33 cellular contexts compared by ENCODE assay signal in the genomic region with DNA sequence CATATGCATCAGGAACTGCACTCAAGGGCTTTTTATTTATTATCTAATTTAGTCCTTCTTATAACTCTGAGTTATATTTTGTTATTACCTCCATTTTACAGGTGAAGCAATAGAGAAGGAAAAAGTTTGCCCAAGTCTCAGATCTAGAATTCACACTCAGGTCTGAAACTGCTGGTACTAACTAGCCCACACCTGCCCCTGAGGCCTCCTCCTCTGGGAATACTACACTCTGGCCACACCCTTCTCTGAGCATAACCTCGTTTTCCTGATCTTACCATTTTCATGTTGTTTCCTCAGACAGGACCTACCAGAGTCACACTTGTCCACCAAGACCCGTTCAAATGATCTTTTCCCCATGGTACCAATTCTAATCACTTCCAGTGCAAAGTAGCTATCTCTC.
"Had no signal": no experiment of that assay in that cellular context is flagged by ENCODE, and none has a peak within 500 bp of the region (broad histone marks: within the 10 kb centered on the region; RNA-seq: fewer than 3 reads in every experiment).

No MANE protein-coding gene starts in this region.

- H3K4me1 ChIP-seq: colonic mucosa had no signal

- DNase-seq: activated B cell treated with CpG ODN at 0.5 μM for 24 hours; activated CD4-positive, alpha-beta memory T cell treated with anti-CD3 and anti-CD28 coated beads for 36 hours; activated CD4-positive, alpha-beta T cell treated with anti-CD3 and anti-CD28 coated beads for 48 hours; activated CD8-positive, alpha-beta memory T cell treated with anti-CD3 and anti-CD28 coated beads, Interleukin-2, amount 10 ng/mL, durations not matched to agents 7 days and 5 days; activated CD8-positive, alpha-beta memory T cell treated with anti-CD3 and anti-CD28 coated beads, Interleukin-2, amount 50 U/mL, for 4 hours; activated CD8-positive, alpha-beta T cell treated with anti-CD3 and anti-CD28 coated beads, Interleukin-2, amount 10 ng/mL, durations not matched to agents 7 days and 5 days; activated effector memory CD4-positive, alpha-beta T cell treated with anti-CD3 and anti-CD28 coated beads, Interleukin-2, amount 50 U/mL, for 16 hours; activated naive CD4-positive, alpha-beta T cell treated with anti-CD3 and anti-CD28 coated beads, Interleukin-2, amount 50 U/mL, for 16 hours; activated T-cell treated with anti-CD3 and anti-CD28 coated beads, Interleukin-2, amount 50 U/mL, for 1 hour; activated T-cell treated with anti-CD3 and anti-CD28 coated beads, Interleukin-2, amount 50 U/mL, for 48 hours; amniotic stem cell; anterior cingulate cortex; brain microvascular endothelial cell; central memory CD4-positive, alpha-beta T cell; cerebellar nuclear complex; colonic mucosa; effector CD8-positive, alpha-beta T cell; foreskin fibroblast; head of caudate nucleus; hippocampal formation; T-helper 2 cell had no signal

- H3K27ac Mint-ChIP-seq: activated B cell treated with CpG ODN at 0.5 μM for 24 hours; activated CD4-positive, alpha-beta memory T cell treated with anti-CD3 and anti-CD28 coated beads for 36 hours; activated CD8-positive, alpha-beta memory T cell treated with anti-CD3 and anti-CD28 coated beads, Interleukin-2, amount 10 ng/mL, durations not matched to agents 7 days and 5 days; activated CD8-positive, alpha-beta T cell treated with anti-CD3 and anti-CD28 coated beads, Interleukin-2, amount 10 ng/mL, durations not matched to agents 7 days and 5 days; activated naive CD8-positive, alpha-beta T cell; activated T-helper 1 cell treated with anti-CD3 and anti-CD28 coated beads, Interleukin-12 subunit alpha, Interleukin-12 subunit beta, Interleukin-2, Interleukin-4 antibody, amounts not matched to agents 30 ng/mL and 10 ng/mL and 1 ng/mL, durations not matched to agents 14 hours and 24 hours and 36 hours; activated T-helper 2 cell treated with anti-CD3 and anti-CD28 coated beads, Interferon-gamma antibody, Interleukin-2, Interleukin-4, amounts not matched to agents 10 μg/mL and 5 μg/mL and 100 μg/mL, durations not matched to agents 14 hours and 24 hours and 36 hours had no signal

- ATAC-seq: activated CD4-positive, CD25-positive, alpha-beta regulatory T cell treated with anti-CD3 and anti-CD28 coated beads, Interleukin-2, amount 50 U/mL, for 24 hours; activated CD8-positive, alpha-beta memory T cell treated with anti-CD3 and anti-CD28 coated beads, Interleukin-2, amount 10 ng/mL, durations not matched to agents 7 days and 5 days; activated CD8-positive, alpha-beta T cell treated with anti-CD3 and anti-CD28 coated beads, Interleukin-2, amount 10 ng/mL, durations not matched to agents 7 days and 5 days; esophagus mucosa had no signal

- H3K4me3 ChIP-seq: cardiac muscle cell, colonic mucosa had no signal

- H3K27ac ChIP-seq: brain microvascular endothelial cell, cardiac muscle cell, colonic mucosa, VCaP had no signal

- H3K4me3 Mint-ChIP-seq: activated B cell treated with CpG ODN at 0.5 μM for 24 hours; activated CD4-positive, alpha-beta memory T cell treated with anti-CD3 and anti-CD28 coated beads for 36 hours; activated CD8-positive, alpha-beta memory T cell treated with anti-CD3 and anti-CD28 coated beads, Interleukin-2, amount 10 ng/mL, durations not matched to agents 7 days and 5 days; activated CD8-positive, alpha-beta T cell treated with anti-CD3 and anti-CD28 coated beads, Interleukin-2, amount 10 ng/mL, durations not matched to agents 7 days and 5 days; activated naive CD8-positive, alpha-beta T cell; activated T-helper 1 cell treated with anti-CD3 and anti-CD28 coated beads, Interleukin-12 subunit alpha, Interleukin-12 subunit beta, Interleukin-2, Interleukin-4 antibody, amounts not matched to agents 30 ng/mL and 10 ng/mL and 1 ng/mL, durations not matched to agents 14 hours and 24 hours and 36 hours had no signal

- H3K4me1 Mint-ChIP-seq: activated CD8-positive, alpha-beta memory T cell treated with anti-CD3 and anti-CD28 coated beads, Interleukin-2, amount 10 ng/mL, durations not matched to agents 7 days and 5 days had no signal

- FAIRE-seq: astrocyte, endometrium, endothelial cell of umbilical vein, frontal cortex, TTC549 had no signal

- H3K36me3 ChIP-seq: brain microvascular endothelial cell, cardiac muscle cell, colonic mucosa had no signal

- H3K27me3 Mint-ChIP-seq: activated B cell treated with CpG ODN at 0.5 μM for 24 hours; activated CD4-positive, alpha-beta memory T cell treated with anti-CD3 and anti-CD28 coated beads for 36 hours; activated CD8-positive, alpha-beta memory T cell treated with anti-CD3 and anti-CD28 coated beads, Interleukin-2, amount 10 ng/mL, durations not matched to agents 7 days and 5 days; activated naive CD8-positive, alpha-beta T cell had no signal

- H3K27me3 ChIP-seq: brain microvascular endothelial cell, cardiac muscle cell, colonic mucosa had no signal

- H3K9me3 ChIP-seq: colonic mucosa had no signal

- H3K9me3 Mint-ChIP-seq: activated B cell treated with CpG ODN at 0.5 μM for 24 hours; activated CD4-positive, alpha-beta memory T cell treated with anti-CD3 and anti-CD28 coated beads for 36 hours; activated T-helper 1 cell treated with anti-CD3 and anti-CD28 coated beads, Interleukin-12 subunit alpha, Interleukin-12 subunit beta, Interleukin-2, Interleukin-4 antibody, amounts not matched to agents 30 ng/mL and 10 ng/mL and 1 ng/mL, durations not matched to agents 14 hours and 24 hours and 36 hours; activated T-helper 2 cell treated with anti-CD3 and anti-CD28 coated beads, Interferon-gamma antibody, Interleukin-2, Interleukin-4, amounts not matched to agents 10 μg/mL and 5 μg/mL and 100 μg/mL, durations not matched to agents 14 hours and 24 hours and 36 hours had no signal
